Comparison of ENCODE assay signal across 9 cellular contexts in genomic region chr7:143533213-143533840, GRCh38. TPM values are rescaled to one million over a fixed set of nuclear protein-coding genes. Genes with fewer than 3 reads are reported as not detected.
"Had no signal": no experiment of that assay in that cellular context is flagged by ENCODE, and none has a peak within 500 bp of the region (broad histone marks: within the 10 kb centered on the region; RNA-seq: fewer than 3 reads in every experiment).

No MANE protein-coding gene starts in this region.

RNA-seq across cellular contexts. Expression of gene TAS2R41, which starts 55.7 kb away (rescaled TPM):
- total RNA-seq: activated CD8-positive, alpha-beta T cell treated with anti-CD3 and anti-CD28 coated beads for 36 hours; activated naive CD8-positive, alpha-beta T cell treated with anti-CD3 and anti-CD28 coated beads for 36 hours; activated T-cell treated with anti-CD3 and anti-CD28 coated beads, Interleukin-2, amount 50 U/mL, for 72 hours; activated T-helper 2 cell treated with anti-CD3 and anti-CD28 coated beads, Interferon-gamma antibody, Interleukin-2, Interleukin-4, amounts not matched to agents 10 μg/mL and 5 μg/mL and 100 μg/mL, durations not matched to agents 14 hours and 24 hours and 36 hours; MCF 10A; RPMI7951; SJSA1 had no signal
- polyA plus RNA-seq: adipose tissue, IgD-negative memory B cell had no signal
